ENCODE assay signal across 8 cellular contexts in the genomic region with DNA sequence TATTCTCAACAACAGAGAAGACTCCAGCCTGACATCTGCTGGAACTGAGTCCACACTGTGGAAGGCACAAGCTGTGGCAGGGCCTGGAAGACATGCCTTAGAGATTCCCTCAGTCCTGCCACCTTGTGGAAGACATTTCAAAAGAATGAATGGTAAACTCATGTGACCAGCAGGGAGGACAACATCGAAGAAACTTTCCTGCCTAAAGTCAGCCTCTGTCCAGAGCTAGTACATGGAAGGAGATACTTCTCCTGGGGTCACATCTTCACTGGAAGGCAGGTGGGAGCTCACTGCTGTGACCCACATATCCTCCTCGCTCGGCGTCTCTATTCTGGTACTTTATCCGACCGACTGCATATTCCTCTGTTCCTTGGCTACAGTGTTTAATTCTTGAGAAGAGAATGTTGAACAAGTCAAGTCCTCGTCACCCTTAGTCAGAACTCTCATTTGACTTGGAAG. TPM values are rescaled to one million over a fixed set of nuclear protein-coding genes. Genes with fewer than 3 reads are reported as not detected.
DNase-seq lines count a peak whose midpoint lies in the region; ATAC-seq and TF ChIP-seq lines count a peak whose summit lies in the region.

No MANE protein-coding gene starts in this region.

- no peaks in the 10 kb centered on the region for H3K9me3 ChIP-seq in HAP-1
- no peaks in the 10 kb centered on the region for H3K9me3 ChIP-seq in gastroesophageal sphincter
- no peaks in the 10 kb centered on the region for H3K9me3 ChIP-seq in parathyroid adenoma (ENCODE audit: control insufficient read depth, low read length)

- H3K4me3 Mint-ChIP-seq in activated CD4-positive, alpha-beta memory T cell treated with anti-CD3 and anti-CD28 coated beads, Interleukin-2, amount 10 ng/mL, durations not matched to agents 7 days and 5 days, result no peak overlapping the region

- CTCF ChIA-PET in activated CD4-positive, alpha-beta memory T cell treated with anti-CD3 and anti-CD28 coated beads, Interleukin-2, amount 10 ng/mL, durations not matched to agents 7 days and 5 days (lab: Charles Lee), result interaction anchor here (0.6 to 1.4 kb wide), 10 partner anchors 9 to 120 kb away, joined by 3 to 13 read pairs (median 3); no protein-coding TSS in a partner anchor

- H2AFZ ChIP-seq in parathyroid adenoma, result no peak overlapping the region

- no peak for TF ChIP-seq POLR2A in gastroesophageal sphincter (IDR thresholded peaks at IDR 0.05)

- in situ Hi-C loops in HAP-1 (cut with MboI; ENCODE audit: low sequenced_read_pairs), result no loop called here

- peak; percentile 54 to 67 for DNase-seq in SHP77 (lab: John Stamatoyannopoulos, UW)
- no peak for DNase-seq in SHP77 treated with DMSO at 0.1 percent for 48 hours (lab: John Stamatoyannopoulos, UW)
- peak; percentile 77 to 84 for DNase-seq in HAP-1 (ENCODE audit: low spot score in 2 of 2)
- DNase-seq in NCI-H146 treated with DMSO at 0.1 percent for 48 hours (lab: John Stamatoyannopoulos, UW; ENCODE audit: unreplicated experiment), result peak; percentile 1
- peak; percentile 21 for DNase-seq in activated CD4-positive, alpha-beta memory T cell treated with anti-CD3 and anti-CD28 coated beads, Interleukin-2, amount 10 ng/mL, durations not matched to agents 7 days and 5 days

- no peak overlapping the region for H3K4me2 ChIP-seq in parathyroid adenoma (ENCODE audit: low read length)

- POLR2A ChIA-PET in activated CD4-positive, alpha-beta memory T cell treated with anti-CD3 and anti-CD28 coated beads, Interleukin-2, amount 10 ng/mL, durations not matched to agents 7 days and 5 days (lab: Charles Lee), result interaction anchor here (0.7 kb wide), 1 partner anchor 9 kb away, joined by 3 read pairs; no protein-coding TSS in a partner anchor

- peaks cover 32% of the 10 kb centered on the region for H3K36me3 Mint-ChIP-seq in activated CD4-positive, alpha-beta memory T cell treated with anti-CD3 and anti-CD28 coated beads, Interleukin-2, amount 10 ng/mL, durations not matched to agents 7 days and 5 days (ENCODE audit: low read depth)

- no peaks in the 10 kb centered on the region for H3K4me1 ChIP-seq in HAP-1
- no peaks in the 10 kb centered on the region for H3K4me1 ChIP-seq in gastroesophageal sphincter
- H3K4me1 ChIP-seq in parathyroid adenoma, result no peaks in the 10 kb centered on the region

- H3K27ac Mint-ChIP-seq in activated CD4-positive, alpha-beta memory T cell treated with anti-CD3 and anti-CD28 coated beads, Interleukin-2, amount 10 ng/mL, durations not matched to agents 7 days and 5 days, result no peak overlapping the region

- no peak for TF ChIP-seq EP300 in gastroesophageal sphincter (IDR thresholded peaks at IDR 0.05)

- peaks cover 13% of the 10 kb centered on the region for H3K4me1 Mint-ChIP-seq in activated CD4-positive, alpha-beta memory T cell treated with anti-CD3 and anti-CD28 coated beads, Interleukin-2, amount 10 ng/mL, durations not matched to agents 7 days and 5 days

- no peaks in the 10 kb centered on the region for H3K27me3 Mint-ChIP-seq in activated CD4-positive, alpha-beta memory T cell treated with anti-CD3 and anti-CD28 coated beads, Interleukin-2, amount 10 ng/mL, durations not matched to agents 7 days and 5 days

- H3K9ac ChIP-seq in parathyroid adenoma, result no peak overlapping the region

- H3K4me3 ChIP-seq in HAP-1 (no peak overlapping the region), gastroesophageal sphincter (no peak overlapping the region), parathyroid adenoma (ENCODE audit: low read depth, low read length) (no peak overlapping the region)

- peaks cover 13% of the 10 kb centered on the region for H3K79me2 ChIP-seq in parathyroid adenoma

- H3K27me3 ChIP-seq in HAP-1 (ENCODE audit: low read depth) (no peaks in the 10 kb centered on the region), gastroesophageal sphincter (no peaks in the 10 kb centered on the region), parathyroid adenoma (ENCODE audit: control insufficient read depth, insufficient read depth, low read length) (no peaks in the 10 kb centered on the region)

- ATAC-seq in gastroesophageal sphincter (peak; percentile 60), GM18498 (IDR thresholded peaks at IDR 0.05; ENCODE audit: unreplicated experiment) (no peak)

- H3K36me3 ChIP-seq in HAP-1 (replicated peaks) (peaks cover 47% of the 10 kb centered on the region), gastroesophageal sphincter (peaks cover 0 to 72% of the 10 kb centered on the region in 2 donors), parathyroid adenoma (ENCODE audit: control insufficient read depth, insufficient read depth, low read length) (no peaks in the 10 kb centered on the region)

- peak in 3 of 4 experiments; percentile 50 to 62 (median 55) for TF ChIP-seq CTCF in gastroesophageal sphincter (IDR thresholded peaks at IDR 0.05)
- peak; percentile 58 for TF ChIP-seq CTCF in parathyroid adenoma (IDR thresholded peaks at IDR 0.05)

- 78 to 80% methylated on average over 7 of the region's 7 CpGs for WGBS in gastroesophageal sphincter (ENCODE audit: low coverage in 1 of 2), 2 donors

- H3K27ac ChIP-seq in gastroesophageal sphincter, result no peak overlapping the region
- no peak overlapping the region for H3K27ac ChIP-seq in parathyroid adenoma

- no peaks in the 10 kb centered on the region for H3K9me3 Mint-ChIP-seq in activated CD4-positive, alpha-beta memory T cell treated with anti-CD3 and anti-CD28 coated beads, Interleukin-2, amount 10 ng/mL, durations not matched to agents 7 days and 5 days

RNA-seq across cellular contexts. Expression of a gene that starts 59.5 kb away (rescaled TPM):
- total RNA-seq in activated CD4-positive, alpha-beta memory T cell treated with anti-CD3 and anti-CD28 coated beads, Interleukin-2, amount 10 ng/mL, durations not matched to agents 7 days and 5 days, result 100 to 1,000 TPM; 141 to 147 TPM
- 100 to 1,000 TPM in 2 of 4 donors, 10 to 100 TPM in 2; 61.5 to 140 (median 98.0) TPM for total RNA-seq in gastroesophageal sphincter
